ENCODE assay signal across 8 cellular contexts in the genomic region with DNA sequence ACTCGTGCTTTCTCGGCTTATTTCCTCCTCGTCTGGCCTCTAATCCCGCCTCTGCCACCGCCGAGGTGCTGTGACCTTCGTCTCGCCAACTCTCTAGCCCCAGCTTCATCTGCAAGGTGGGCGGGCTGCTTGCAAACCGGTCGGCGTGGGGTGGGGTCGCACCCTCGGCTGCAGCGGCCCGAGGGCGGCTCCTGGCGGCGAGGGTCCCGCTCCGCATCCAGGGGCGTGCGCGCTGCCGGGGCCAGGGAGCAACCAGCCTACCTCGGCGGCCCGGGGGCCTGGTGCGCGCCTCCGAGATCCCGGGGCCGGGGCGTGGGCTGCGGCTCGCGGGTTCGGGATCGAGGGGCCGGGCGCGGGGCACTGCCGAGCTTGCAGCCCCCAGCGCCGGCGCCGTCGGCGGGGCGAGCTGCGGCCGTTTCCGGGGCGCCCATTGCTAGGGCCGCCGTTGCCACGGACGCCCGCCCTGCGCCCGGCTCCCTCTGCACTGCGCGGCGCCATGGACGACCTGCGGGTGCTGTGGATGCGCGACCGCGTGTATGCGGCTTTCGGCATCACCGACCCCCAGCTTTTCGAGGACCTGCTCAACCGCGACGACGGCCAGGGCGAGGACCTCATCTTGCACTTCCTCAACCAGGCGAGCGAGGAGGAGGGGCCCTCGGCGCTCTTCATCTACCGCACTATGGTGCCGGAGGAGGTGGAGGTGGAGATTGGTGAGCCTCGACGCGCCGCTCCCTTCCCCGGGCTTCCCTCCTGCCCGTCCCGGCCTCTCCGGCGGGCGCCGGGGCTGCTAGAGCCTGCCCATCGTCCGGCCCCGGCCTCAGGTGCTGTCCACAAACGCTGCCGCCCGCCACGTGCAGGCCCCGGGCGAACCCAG.
DNase-seq lines count a peak whose midpoint lies in the region; ATAC-seq and TF ChIP-seq lines count a peak whose summit lies in the region.

A gene with protein sequence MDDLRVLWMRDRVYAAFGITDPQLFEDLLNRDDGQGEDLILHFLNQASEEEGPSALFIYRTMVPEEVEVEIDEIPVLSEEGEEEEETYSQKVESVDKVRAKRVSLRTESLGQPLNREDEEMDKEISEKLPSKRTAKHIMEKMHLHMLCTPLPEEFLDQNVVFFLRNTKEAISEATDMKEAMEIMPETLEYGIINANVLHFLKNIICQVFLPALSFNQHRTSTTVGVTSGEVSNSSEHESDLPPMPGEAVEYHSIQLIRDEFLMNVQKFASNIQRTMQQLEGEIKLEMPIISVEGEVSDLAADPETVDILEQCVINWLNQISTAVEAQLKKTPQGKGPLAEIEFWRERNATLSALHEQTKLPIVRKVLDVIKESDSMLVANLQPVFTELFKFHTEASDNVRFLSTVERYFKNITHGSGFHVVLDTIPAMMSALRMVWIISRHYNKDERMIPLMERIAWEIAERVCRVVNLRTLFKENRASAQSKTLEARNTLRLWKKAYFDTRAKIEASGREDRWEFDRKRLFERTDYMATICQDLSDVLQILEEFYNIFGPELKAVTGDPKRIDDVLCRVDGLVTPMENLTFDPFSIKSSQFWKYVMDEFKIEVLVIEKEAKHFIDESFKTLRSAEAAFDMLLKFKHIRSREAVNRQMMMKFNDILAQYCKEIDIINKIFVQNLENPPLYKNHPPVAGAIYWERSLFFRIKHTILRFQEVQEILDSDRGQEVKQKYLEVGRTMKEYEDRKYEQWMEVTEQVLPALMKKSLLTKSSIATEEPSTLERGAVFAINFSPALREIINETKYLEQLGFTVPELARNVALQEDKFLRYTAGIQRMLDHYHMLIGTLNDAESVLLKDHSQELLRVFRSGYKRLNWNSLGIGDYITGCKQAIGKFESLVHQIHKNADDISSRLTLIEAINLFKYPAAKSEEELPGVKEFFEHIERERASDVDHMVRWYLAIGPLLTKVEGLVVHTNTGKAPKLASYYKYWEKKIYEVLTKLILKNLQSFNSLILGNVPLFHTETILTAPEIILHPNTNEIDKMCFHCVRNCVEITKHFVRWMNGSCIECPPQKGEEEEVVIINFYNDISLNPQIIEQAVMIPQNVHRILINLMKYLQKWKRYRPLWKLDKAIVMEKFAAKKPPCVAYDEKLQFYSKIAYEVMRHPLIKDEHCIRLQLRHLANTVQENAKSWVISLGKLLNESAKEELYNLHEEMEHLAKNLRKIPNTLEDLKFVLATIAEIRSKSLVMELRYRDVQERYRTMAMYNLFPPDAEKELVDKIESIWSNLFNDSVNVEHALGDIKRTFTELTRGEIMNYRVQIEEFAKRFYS (N-terminal part only) (plus strand): TSS at position 461 of the 874 bp plus-strand sequence. CDS start 36 bp downstream, at position 497.

- H3K27ac Mint-ChIP-seq in activated naive CD8-positive, alpha-beta T cell, result peak within 1 kb of the TSS; percentile 6

- peak; percentile 56 for TF ChIP-seq CTCF in GM12872 (IDR thresholded peaks at IDR 0.05; ENCODE audit: insufficient read depth, low read depth, low read length)

- peak; percentile 65 for ATAC-seq in HG02588 (IDR thresholded peaks at IDR 0.05; ENCODE audit: unreplicated experiment)

- H3K36me3 Mint-ChIP-seq in activated naive CD8-positive, alpha-beta T cell, result peaks cover 3% of the 10 kb centered on the region

- no peaks in the 10 kb centered on the region for H3K9me3 ChIP-seq in iPS-18c (ENCODE audit: control insufficient read depth, insufficient read depth, low read length)

- no peaks in the 10 kb centered on the region for H3K9me3 Mint-ChIP-seq in activated naive CD8-positive, alpha-beta T cell (ENCODE audit: low read depth)

- H3K4me1 Mint-ChIP-seq in activated naive CD8-positive, alpha-beta T cell (ENCODE audit: low read depth), result peaks cover 5% of the 10 kb centered on the region

- H3K27me3 Mint-ChIP-seq in activated naive CD8-positive, alpha-beta T cell, result no peaks in the 10 kb centered on the region

- DNase-seq in NCI-H774 (lab: John Stamatoyannopoulos, UW), result peak; percentile 11
- peak; percentile 21 to 48 for DNase-seq in stimulated activated CD4-positive, alpha-beta T cell treated with anti-CD3 and anti-CD28 coated beads, Interleukin-1b, Interleukin-23, amount 100 ng/mL, for 4 hours (ENCODE audit: low read depth in 2 of 2)
- no peak for DNase-seq in KG1 (lab: John Stamatoyannopoulos, UW)
- no peak for DNase-seq in globus pallidus (ENCODE audit: low spot score)

- H3K4me3 Mint-ChIP-seq in activated naive CD8-positive, alpha-beta T cell, result peak within 1 kb of the TSS; percentile 80

- H3K4me3 ChIP-seq in iPS-18c (ENCODE audit: insufficient read depth, low read depth, low read length), result peak within 1 kb of the TSS; percentile 65

Comparison
In these comparisons a context has a peak if more than half of its experiments do, and no peak if none do; other contexts are left out.
1. DNase-seq: peak in NCI-H774 (single experiment) and stimulated activated CD4-positive, alpha-beta T cell treated with anti-CD3 and anti-CD28 coated beads, Interleukin-1b, Interleukin-23, amount 100 ng/mL, for 4 hours (2 of 2); none in KG1 (single experiment) and globus pallidus (single experiment).